ENCODE assay signal across 8 cellular contexts in genomic region chr2:169583494-169583893, GRCh38. TPM values are rescaled to one million over a fixed set of nuclear protein-coding genes. Genes with fewer than 3 reads are reported as not detected.
DNase-seq lines count a peak whose midpoint lies in the region; ATAC-seq and TF ChIP-seq lines count a peak whose summit lies in the region.

No MANE protein-coding gene starts in this region.

- H3K23ac ChIP-seq in IMR-90 (ENCODE audit: low read depth, low read length) (no peak overlapping the region), neuronal stem cell (ENCODE audit: low read depth, low read length, poor library complexity) (no peak overlapping the region)

- BruUV-seq in IMR-90 (replicated peaks; lab: Mats Ljungman, UMichigan) = no TSS peak

- peaks cover 9% of the 10 kb centered on the region for H3K9me3 ChIP-seq in BLaER1
- no peaks in the 10 kb centered on the region for H3K9me3 ChIP-seq in IMR-90 (ENCODE audit: control insufficient read depth, insufficient read depth, low read length)
- H3K9me3 ChIP-seq in neuronal stem cell (replicated peaks in 1 of 2; ENCODE audit: control insufficient read depth in 2 of 2, insufficient read depth in 1 of 2, low read depth in 1 of 2, low read length in 2 of 2) = peaks cover 2 to 17% of the 10 kb centered on the region in 2 donors

- H3K18ac ChIP-seq in IMR-90 (ENCODE audit: low read depth, low read length) (no peak overlapping the region), neuronal stem cell (ENCODE audit: low read length) (no peak overlapping the region)

- H4K5ac ChIP-seq in IMR-90 (ENCODE audit: low read depth, low read length) = no peak overlapping the region; the same call in 1 of the 2 replicates

- no peak for ATAC-seq in IMR-90 (ENCODE audit: low read depth)
- no peak for ATAC-seq in GM18505 (IDR thresholded peaks at IDR 0.05; ENCODE audit: unreplicated experiment)
- no peak for ATAC-seq in foreskin keratinocyte
- no peak for ATAC-seq in HG02981 (IDR thresholded peaks at IDR 0.05; ENCODE audit: unreplicated experiment)

- H3K4me3 ChIP-seq in BLaER1 (no peak overlapping the region; the same call in 1 of the 2 replicates), IMR-90 (ENCODE audit: insufficient read depth, low read depth, low read length) (no peak overlapping the region), neuronal stem cell (ENCODE audit: low read length in 2 of 2) (peak overlapping the region in 1 of 2 donors; percentile 95)

- H3K56ac ChIP-seq in IMR-90 (ENCODE audit: extremely low read depth, insufficient read depth, low read length) = no peak overlapping the region

- no peak overlapping the region for H2AK9ac ChIP-seq in IMR-90 (replicated peaks; ENCODE audit: low read depth, low read length, poor library complexity)

- H3K9ac ChIP-seq in BLaER1 (no peak overlapping the region), IMR-90 (ENCODE audit: low read depth, low read length) (no peak overlapping the region), neuronal stem cell (ENCODE audit: low read depth, low read length, poor library complexity) (no peak overlapping the region)

- no CpG with 5 or more reads among the region's 5 CpGs for WGBS in IMR-90 (ENCODE audit: extremely low coverage in 2 of 2, insufficient read length in 1 of 2), 2 experiments
- whole genome bisulfite sequencing in neuronal stem cell (ENCODE audit: extremely low coverage in 2 of 2, insufficient read length in 2 of 2, insufficient replicate concordance in 1 of 2), 2 donors = no CpG with 5 or more reads among the region's 5 CpGs

- H4K91ac ChIP-seq in IMR-90 (ENCODE audit: insufficient read depth, low read depth, low read length) = no peak overlapping the region
- H4K91ac ChIP-seq in neuronal stem cell (ENCODE audit: low read depth, low read length, poor library complexity) = no peak overlapping the region

- H2AFZ ChIP-seq in IMR-90 (replicated peaks; ENCODE audit: low read length, poor library complexity) (no peak overlapping the region), neuronal stem cell (ENCODE audit: low read length) (peak overlapping the region; percentile 84)

- H3K4me1 Mint-ChIP-seq in dendritic cell treated with granulocyte-macrophage colony-stimulating factor and Interleukin-4, amounts not matched to agents 40 ng/mL and 50 ng/mL, for 4 days (ENCODE audit: low read depth) = peaks cover 11% of the 10 kb centered on the region

- no peak overlapping the region for H3K4me2 ChIP-seq in BLaER1
- no peak overlapping the region for H3K4me2 ChIP-seq in IMR-90 (ENCODE audit: low read depth, low read length)
- H3K4me2 ChIP-seq in neuronal stem cell (ENCODE audit: insufficient read depth, low read length, poor library complexity, severe bottlenecking) = no peak overlapping the region

- in situ Hi-C loops in IMR-90 (cut with MboI; ENCODE audit: low sequenced_read_pairs) = no loop called here

- H3K27ac ChIP-seq in BLaER1 (peak overlapping the region; percentile 93; the same call in 1 of the 2 replicates), IMR-90 (ENCODE audit: insufficient read depth, low read length) (no peak overlapping the region), neuronal stem cell (replicated peaks; ENCODE audit: low read length) (no peak overlapping the region), foreskin keratinocyte (no peak overlapping the region)

- peak overlapping the region; percentile 75 to 99; a peak in 3 of 4 replicates for H4K8ac ChIP-seq in IMR-90 (ENCODE audit: low read depth in 2 of 2, low read length in 2 of 2)
- H4K8ac ChIP-seq in neuronal stem cell (ENCODE audit: low read depth, low read length) = no peak overlapping the region

- H3K4me3 Mint-ChIP-seq in dendritic cell treated with granulocyte-macrophage colony-stimulating factor and Interleukin-4, amounts not matched to agents 40 ng/mL and 50 ng/mL, for 4 days = no peak overlapping the region

- no peak overlapping the region for H2BK20ac ChIP-seq in IMR-90 (ENCODE audit: low read depth, low read length)

- peaks cover 31% of the 10 kb centered on the region for H4K20me1 ChIP-seq in BLaER1
- H4K20me1 ChIP-seq in IMR-90 (ENCODE audit: insufficient read depth, low read length) = no peaks in the 10 kb centered on the region

- H2BK15ac ChIP-seq in IMR-90 (ENCODE audit: low read depth, low read length) = no peak overlapping the region
- H2BK15ac ChIP-seq in neuronal stem cell (ENCODE audit: low read length) = no peak overlapping the region

- peaks cover 8% of the 10 kb centered on the region for H3K9me3 Mint-ChIP-seq in dendritic cell treated with granulocyte-macrophage colony-stimulating factor and Interleukin-4, amounts not matched to agents 40 ng/mL and 50 ng/mL, for 4 days

- H3K27me3 ChIP-seq in BLaER1 (no peaks in the 10 kb centered on the region), IMR-90 (ENCODE audit: control insufficient read depth, insufficient read depth, low read length) (no peaks in the 10 kb centered on the region), neuronal stem cell (ENCODE audit: control insufficient read depth in 3 of 3, insufficient read depth in 3 of 3, low read depth in 1 of 3, low read length in 3 of 3) (no peaks in the 10 kb centered on the region), foreskin keratinocyte (peaks cover 3% of the 10 kb centered on the region)

- H2BK5ac ChIP-seq in IMR-90 (ENCODE audit: low read depth, low read length, poor library complexity, severe bottlenecking) (no peak overlapping the region), neuronal stem cell (ENCODE audit: low read length) (no peak overlapping the region)

- H3K79me1 ChIP-seq in IMR-90 (ENCODE audit: low read depth in 1 of 2, low read length in 2 of 2) (peaks cover 0 to 10% of the 10 kb centered on the region in 2 experiments; a peak in 2 of 4 replicates), neuronal stem cell (ENCODE audit: low read depth, low read length) (peaks cover 2% of the 10 kb centered on the region)

- H3K14ac ChIP-seq in IMR-90 (replicated peaks; ENCODE audit: low read depth, low read length) (no peak overlapping the region), neuronal stem cell (ENCODE audit: low read length) (no peak overlapping the region)

- TF ChIP-seq RAD21 in IMR-90 (IDR thresholded peaks at IDR 0.05; ENCODE audit: low read length) = no peak

- peaks cover under 1% of the 10 kb centered on the region; the same call in 1 of the 2 replicates for H3K36me3 ChIP-seq in BLaER1
- no peaks in the 10 kb centered on the region for H3K36me3 ChIP-seq in IMR-90 (ENCODE audit: control insufficient read depth, insufficient read depth, low read length)
- peaks cover 0 to 11% of the 10 kb centered on the region in 2 donors for H3K36me3 ChIP-seq in neuronal stem cell (replicated peaks in 1 of 2; ENCODE audit: control insufficient read depth in 2 of 2, insufficient read depth in 2 of 2, low read length in 2 of 2)

- TF ChIP-seq CTCF in IMR-90 (conservative IDR thresholded peaks at IDR 0.05; ENCODE audit: low read depth, low read length) (no peak), foreskin keratinocyte (conservative IDR thresholded peaks at IDR 0.05) (no peak)

- peaks cover 23% of the 10 kb centered on the region for H3K36me3 Mint-ChIP-seq in dendritic cell treated with granulocyte-macrophage colony-stimulating factor and Interleukin-4, amounts not matched to agents 40 ng/mL and 50 ng/mL, for 4 days (ENCODE audit: low read depth)

- no peak overlapping the region for H2AK5ac ChIP-seq in IMR-90 (ENCODE audit: low read depth, low read length)
- H2AK5ac ChIP-seq in neuronal stem cell (ENCODE audit: low read depth, low read length) = no peak overlapping the region

- no peak for DNase-seq in IMR-90
- no peak for DNase-seq in neuronal stem cell (ENCODE audit: low spot score)
- DNase-seq in foreskin keratinocyte = no peak
- DNase-seq in DMS153 treated with DMSO at 0.1 percent for 48 hours (lab: John Stamatoyannopoulos, UW; ENCODE audit: unreplicated experiment) = no peak

- intact Hi-C loops in IMR-90 (cut with micrococcal nuclease) = no loop called here
- intact Hi-C loops in dendritic cell treated with granulocyte-macrophage colony-stimulating factor and Interleukin-4, amounts not matched to agents 40 ng/mL and 50 ng/mL, for 4 days (cut with micrococcal nuclease) = loop anchor here (10.0 kb wide), 1 partner anchor 211 kb away; the partner anchor contains the start of gene SSB

- TF ChIP-seq POLR2A in IMR-90 (IDR thresholded peaks at IDR 0.05; ENCODE audit: low read depth, low read length) (no peak), GM18505 (IDR thresholded peaks at IDR 0.05; ENCODE audit: borderline replicate concordance, extremely low read depth, insufficient read depth, insufficient read length) (no peak)

- H3K4me1 ChIP-seq in BLaER1 (peaks cover 22% of the 10 kb centered on the region), IMR-90 (ENCODE audit: control insufficient read depth, insufficient read depth, low read length) (no peaks in the 10 kb centered on the region), neuronal stem cell (ENCODE audit: control insufficient read depth in 2 of 2, insufficient read depth in 1 of 2, low read depth in 1 of 2, low read length in 2 of 2) (peaks cover 0 to 7% of the 10 kb centered on the region in 2 donors), foreskin keratinocyte (peaks cover 10% of the 10 kb centered on the region)

- POLR2A ChIA-PET in IMR-90 (lab: Charles Lee; ENCODE audit: unreplicated experiment) = no interaction called here

- CTCF ChIA-PET in IMR-90 (lab: Yijun Ruan, JAX) = no interaction called here

- H3K9me1 ChIP-seq in IMR-90 (ENCODE audit: insufficient read depth, low read length) = no peaks in the 10 kb centered on the region

- dilution Hi-C loops in IMR-90 (cut with HindIII; ENCODE audit: low sequenced_read_pairs, unreplicated experiment) = no loop called here

- peaks cover 7% of the 10 kb centered on the region for H3K27me3 Mint-ChIP-seq in dendritic cell treated with granulocyte-macrophage colony-stimulating factor and Interleukin-4, amounts not matched to agents 40 ng/mL and 50 ng/mL, for 4 days

- H3K4ac ChIP-seq in IMR-90 (ENCODE audit: low read depth, low read length) (no peak overlapping the region), neuronal stem cell (ENCODE audit: low read length) (no peak overlapping the region)

- no peak overlapping the region for H2BK120ac ChIP-seq in IMR-90 (ENCODE audit: low read depth, low read length)
- H2BK120ac ChIP-seq in neuronal stem cell (ENCODE audit: low read depth, low read length) = no peak overlapping the region

- peak overlapping the region; percentile 99 for H3K27ac Mint-ChIP-seq in dendritic cell treated with granulocyte-macrophage colony-stimulating factor and Interleukin-4, amounts not matched to agents 40 ng/mL and 50 ng/mL, for 4 days

- no peak overlapping the region for H2BK12ac ChIP-seq in neuronal stem cell (ENCODE audit: low read length)

RNA-seq across cellular contexts. Expression of gene PPIG, which starts 0.7 kb away (rescaled TPM):
- total RNA-seq in IMR-90 (2012; rRNA removed) (10.4 and 30.8 TPM in 2 replicates), foreskin keratinocyte (34.6 and 41.4 TPM in 2 replicates)
- polyA plus RNA-seq in IMR-90 (2012; rRNA removed) (16.7 TPM in 2 replicates), foreskin keratinocyte (24.0 and 31.2 TPM in 2 replicates)
- 0.91 and 1.6 TPM in 2 replicates for polyA plus RNA-seq in IMR-90 (2012; cell fraction: cytosol; rRNA removed)
- polyA plus RNA-seq in IMR-90 (2012; cell fraction: nucleus; rRNA removed; ENCODE audit: low replicate concordance) = 0.77 and 12.7 TPM in 2 replicates
- polyA plus RNA-seq in neuronal stem cell (2013, experiment 1 of 2) = 131 TPM
- 135 TPM for polyA plus RNA-seq in neuronal stem cell (2013, experiment 2 of 2)

RNA-seq across cellular contexts. Expression of gene FASTKD1, which starts 9.8 kb away (rescaled TPM):
- total RNA-seq in IMR-90 (2012; rRNA removed) (11.5 and 16.9 TPM in 2 replicates), foreskin keratinocyte (28.3 and 35.2 TPM in 2 replicates)
- polyA plus RNA-seq in IMR-90 (2012; rRNA removed) (8.2 and 11.4 TPM in 2 replicates), foreskin keratinocyte (25.2 and 32.5 TPM in 2 replicates)
- polyA plus RNA-seq in IMR-90 (2012; cell fraction: cytosol; rRNA removed) = 0.73 and 0.97 TPM in 2 replicates
- polyA plus RNA-seq in IMR-90 (2012; cell fraction: nucleus; rRNA removed; ENCODE audit: low replicate concordance) = 3.0 and 27.0 TPM in 2 replicates
- polyA plus RNA-seq in neuronal stem cell (2013, experiment 1 of 2) = 38.3 TPM
- polyA plus RNA-seq in neuronal stem cell (2013, experiment 2 of 2) = 41.0 TPM
